In the genomic region with DNA sequence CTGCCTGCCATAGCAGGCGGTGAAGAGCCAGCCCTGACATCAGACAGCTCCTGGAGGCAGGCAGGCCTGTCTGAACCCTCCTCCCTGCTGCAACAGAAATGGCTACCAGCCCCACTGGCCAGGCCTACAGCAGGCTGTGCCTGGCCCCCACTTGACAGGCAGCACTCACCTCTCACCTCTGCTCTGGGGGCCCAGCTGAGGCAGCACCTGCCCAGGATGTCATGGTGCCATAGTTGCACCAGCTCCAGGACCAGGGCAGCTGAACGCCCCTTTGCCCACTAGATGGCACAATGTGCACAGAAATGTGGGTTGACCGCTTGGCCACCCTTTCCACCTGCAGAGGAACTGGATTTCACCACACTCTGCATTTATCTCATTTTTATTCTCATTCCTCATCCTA, we compare ENCODE assay signal across 7 cellular contexts. TPM values are rescaled to one million over a fixed set of nuclear protein-coding genes. Genes with fewer than 3 reads are reported as not detected.
DNase-seq lines count a peak whose midpoint lies in the region; ATAC-seq and TF ChIP-seq lines count a peak whose summit lies in the region.

No MANE protein-coding gene starts in this region.

- H4K20me1 ChIP-seq in neural cell (ENCODE audit: insufficient read depth), result no peaks in the 10 kb centered on the region

- no peak for TF ChIP-seq EP300 in esophagus muscularis mucosa (IDR thresholded peaks at IDR 0.05)
- TF ChIP-seq EP300 in neural cell (conservative IDR thresholded peaks at IDR 0.05; ENCODE audit: poor library complexity, severe bottlenecking), result no peak

- intact Hi-C loops in esophagus muscularis mucosa (cut with DNase I), result loop anchor here (10.0 kb wide), 1 partner anchor 238 kb away; no protein-coding TSS in a partner anchor

- peak; percentile 87 for DNase-seq in HPDE6-E6E7 (ENCODE audit: extremely low spot score)
- DNase-seq in OCI-M1 (lab: John Stamatoyannopoulos, UW), result peak; percentile 89
- DNase-seq in activated T-cell treated with anti-CD3 and anti-CD28 coated beads for 4 hours, result peak; percentile 69
- DNase-seq in esophagus muscularis mucosa (ENCODE audit: extremely low spot score), result no peak
- DNase-seq in stimulated activated naive CD8-positive, alpha-beta T cell treated with anti-CD3 and anti-CD28 coated beads, Interleukin-15, amount 100 ng/mL, for 72 hours, result peak; percentile 67 to 77

- peak; percentile 92 for ATAC-seq in stimulated activated naive CD8-positive, alpha-beta T cell treated with anti-CD3 and anti-CD28 coated beads, Interleukin-15, amount 100 ng/mL, for 72 hours

- no peak overlapping the region for H3K4me2 ChIP-seq in neural cell (ENCODE audit: low read length)

- WGBS in esophagus muscularis mucosa, result 33% methylated on average over 3 of the region's 3 CpGs

- no peaks in the 10 kb centered on the region for H3K9me2 ChIP-seq in neural cell (ENCODE audit: insufficient read depth, low read length)

- H3K36me3 ChIP-seq in esophagus muscularis mucosa (peaks cover 0 to 23% (median 12%) of the 10 kb centered on the region in 4 donors), neural cell (ENCODE audit: insufficient read depth, low read length) (no peaks in the 10 kb centered on the region)

- H2AFZ ChIP-seq in neural cell (ENCODE audit: low read depth, low read length), result no peak overlapping the region

- peak overlapping the region; percentile 84 to 92 for H3K27ac Mint-ChIP-seq in stimulated activated naive CD8-positive, alpha-beta T cell treated with anti-CD3 and anti-CD28 coated beads, Interleukin-15, amount 100 ng/mL, for 72 hours

- H3K4me3 Mint-ChIP-seq in stimulated activated naive CD8-positive, alpha-beta T cell treated with anti-CD3 and anti-CD28 coated beads, Interleukin-15, amount 100 ng/mL, for 72 hours, result no peak overlapping the region

- peak; percentile 87 for TF ChIP-seq RAD21 in neural cell (conservative IDR thresholded peaks at IDR 0.05)

- no peak overlapping the region for H3K9ac ChIP-seq in neural cell (ENCODE audit: low read length)

- H3K4me3 ChIP-seq in esophagus muscularis mucosa (no peak overlapping the region), neural cell (ENCODE audit: low read length) (no peak overlapping the region)

- no peaks in the 10 kb centered on the region for H3F3A ChIP-seq in neural cell (ENCODE audit: insufficient read depth, low read length, poor library complexity, severe bottlenecking)

- no peaks in the 10 kb centered on the region for H3K9me3 Mint-ChIP-seq in stimulated activated naive CD8-positive, alpha-beta T cell treated with anti-CD3 and anti-CD28 coated beads, Interleukin-15, amount 100 ng/mL, for 72 hours

- TF ChIP-seq CTCF in GM12873 (IDR thresholded peaks at IDR 0.05; ENCODE audit: insufficient read depth, low read depth, low read length, missing control alignments) (peak; percentile 86), esophagus muscularis mucosa (IDR thresholded peaks at IDR 0.05) (peak; percentile 81 to 91 (median 86)), neural cell (IDR thresholded peaks at IDR 0.05; ENCODE audit: poor library complexity, severe bottlenecking) (peak; percentile 87)

- no peaks in the 10 kb centered on the region for H3K27me3 Mint-ChIP-seq in stimulated activated naive CD8-positive, alpha-beta T cell treated with anti-CD3 and anti-CD28 coated beads, Interleukin-15, amount 100 ng/mL, for 72 hours

- peaks cover 5% of the 10 kb centered on the region for H3K4me1 Mint-ChIP-seq in stimulated activated naive CD8-positive, alpha-beta T cell treated with anti-CD3 and anti-CD28 coated beads, Interleukin-15, amount 100 ng/mL, for 72 hours

- H3K9me3 ChIP-seq in esophagus muscularis mucosa, result no peaks in the 10 kb centered on the region
- H3K9me3 ChIP-seq in neural cell (ENCODE audit: low read length), result no peaks in the 10 kb centered on the region

- TF ChIP-seq POLR2A in esophagus muscularis mucosa (IDR thresholded peaks at IDR 0.05; ENCODE audit: low read depth), result no peak

- H3K27ac ChIP-seq in esophagus muscularis mucosa (replicated peaks in 1 of 4) (no peak overlapping the region), neural cell (ENCODE audit: low read length) (no peak overlapping the region)

- H3K27me3 ChIP-seq in esophagus muscularis mucosa, result no peaks in the 10 kb centered on the region
- no peaks in the 10 kb centered on the region for H3K27me3 ChIP-seq in neural cell (ENCODE audit: insufficient read depth, low read depth, low read length)

- H3K79me2 ChIP-seq in neural cell (replicated peaks; ENCODE audit: insufficient read depth, low read length), result no peaks in the 10 kb centered on the region

- peaks cover 0 to 4% (median 0%) of the 10 kb centered on the region in 4 donors for H3K4me1 ChIP-seq in esophagus muscularis mucosa

TF ChIP-seq in neural cell, 6 proteins besides CTCF, POLR2A, EP300 and RAD21:
- no peak for TF ChIP-seq MXI1 (conservative IDR thresholded peaks at IDR 0.05; ENCODE audit: poor library complexity, severe bottlenecking)
- TF ChIP-seq SMC3 (conservative IDR thresholded peaks at IDR 0.05; ENCODE audit: poor library complexity), result peak; percentile 83

RNA-seq across cellular contexts. Expression of gene MRPL14, which starts 30.6 kb away (rescaled TPM):
- total RNA-seq in esophagus muscularis mucosa, result 10 to 100 TPM; 30.3 to 44.2 (median 41.1) TPM
- 66.4 and 70.7 TPM in 2 replicates for polyA plus RNA-seq in neural cell
- polyA minus RNA-seq in neural cell, result 36.0 and 37.6 TPM in 2 replicates

RNA-seq across cellular contexts. Expression of gene TMEM63B, which starts 30.7 kb away (rescaled TPM):
- 10 to 100 TPM; 18.2 to 31.1 (median 23.3) TPM for total RNA-seq in esophagus muscularis mucosa
- polyA plus RNA-seq in neural cell, result 49.9 and 67.5 TPM in 2 replicates
- 49.8 and 57.9 TPM in 2 replicates for polyA minus RNA-seq in neural cell
